ENCODE assay signal across 16 cellular contexts in genomic region chr16:47386201-47386718, GRCh38.
DNase-seq lines count a peak whose midpoint lies in the region; ATAC-seq, FAIRE-seq and TF ChIP-seq lines count a peak whose summit lies in the region.
"Had no signal": no experiment of that assay in that cellular context is flagged by ENCODE, and none has a peak within 500 bp of the region (broad histone marks: within the 10 kb centered on the region; RNA-seq: fewer than 3 reads in every experiment).

No MANE protein-coding gene starts in this region.

- no TSS peak for BruUV-seq in HepG2 (replicated peaks; lab: Mats Ljungman, UMichigan)

- ATAC-seq in HepG2 (peak; percentile 39), right lobe of liver (no peak), GM18858 (IDR thresholded peaks at IDR 0.05; ENCODE audit: unreplicated experiment) (no peak)
- ATAC-seq in stimulated activated effector memory CD8-positive, alpha-beta T cell treated with anti-CD3 and anti-CD28 coated beads, Interleukin-12 subunit alpha, Interleukin-12 subunit beta, amount 100 ng/mL, for 72 hours, result no peak

- H3K9ac ChIP-seq in HepG2 (ENCODE audit: insufficient read depth, low read depth, low read length), result no peak overlapping the region
- H3K9ac ChIP-seq: BLaER1 had no signal

- WGBS in HepG2 (ENCODE audit: low lambda C conversion rate), result over 99% methylated on average over 5 of the region's 5 CpGs
- 96% methylated on average over 4 of the region's 5 CpGs for WGBS in right lobe of liver (ENCODE audit: insufficient coverage, low coverage, low lambda C conversion rate, missing lambda C conversion rate)
- 87% methylated on average over 3 of the region's 5 CpGs; no CpG with 5 or more reads in 1 of the 2 experiments for WGBS in mesodermal cell (ENCODE audit: insufficient coverage in 2 of 2), 2 experiments

- H2AFZ ChIP-seq in HepG2 (ENCODE audit: low read length), result no peak overlapping the region

- H3K79me2 ChIP-seq in HepG2 (ENCODE audit: insufficient read depth, low read length), result no peaks in the 10 kb centered on the region

- no peak for FAIRE-seq in HepG2 (lab: Jason Lieb, UNC)
- FAIRE-seq: H54 had no signal

- TF ChIP-seq EP300 in HepG2 (IDR thresholded peaks at IDR 0.05; ENCODE audit: low read depth in 2 of 2, low read length in 2 of 2), result no peak
- no peak for TF ChIP-seq EP300 in HepG2 (CRISPR knock-in tag; IDR thresholded peaks at IDR 0.05; ENCODE audit: borderline replicate concordance)

- H3K36me3 Mint-ChIP-seq in chondrocyte (ENCODE audit: low read depth), result peaks cover 3% of the 10 kb centered on the region
- no peaks in the 10 kb centered on the region for H3K36me3 Mint-ChIP-seq in stimulated activated effector memory CD8-positive, alpha-beta T cell treated with anti-CD3 and anti-CD28 coated beads, Interleukin-12 subunit alpha, Interleukin-12 subunit beta, amount 100 ng/mL, for 72 hours

- H3K9me3 Mint-ChIP-seq in chondrocyte (ENCODE audit: low read depth), result no peaks in the 10 kb centered on the region
- no peaks in the 10 kb centered on the region for H3K9me3 Mint-ChIP-seq in stimulated activated effector memory CD8-positive, alpha-beta T cell treated with anti-CD3 and anti-CD28 coated beads, Interleukin-12 subunit alpha, Interleukin-12 subunit beta, amount 100 ng/mL, for 72 hours
- H3K9me3 Mint-ChIP-seq: CD8-positive, alpha-beta memory T cell had no signal

- no peaks in the 10 kb centered on the region for H3K27me3 Mint-ChIP-seq in chondrocyte (ENCODE audit: low read depth)
- H3K27me3 Mint-ChIP-seq: CD8-positive, alpha-beta memory T cell had no signal

- H3K27ac Mint-ChIP-seq in chondrocyte (ENCODE audit: unreplicated experiment), result peak overlapping the region; percentile 32
- H3K27ac Mint-ChIP-seq in stimulated activated effector memory CD8-positive, alpha-beta T cell treated with anti-CD3 and anti-CD28 coated beads, Interleukin-12 subunit alpha, Interleukin-12 subunit beta, amount 100 ng/mL, for 72 hours, result peak overlapping the region; percentile 71

- no peak for TF ChIP-seq RAD21 in HepG2 (CRISPR knock-in tag; IDR thresholded peaks at IDR 0.05)

- no peaks in the 10 kb centered on the region for H3K9me3 ChIP-seq in HepG2 (ENCODE audit: low read length)
- H3K9me3 ChIP-seq in right lobe of liver, result no peaks in the 10 kb centered on the region
- H3K9me3 ChIP-seq in mesodermal cell (ENCODE audit: control insufficient read depth, low read length), result no peaks in the 10 kb centered on the region
- H3K9me3 ChIP-seq: BLaER1, Caco-2 had no signal

- H3K36me3 ChIP-seq in HepG2 (replicated peaks in 1 of 2; ENCODE audit: control insufficient read depth in 1 of 2, insufficient read depth in 2 of 2, low read length in 2 of 2), result 0 out of 5 replicates have a peak, but pooled peaks cover 0 to 2% of the 10 kb centered on the region in 2 experiments
- H3K36me3 ChIP-seq in right lobe of liver, result no peaks in the 10 kb centered on the region
- no peaks in the 10 kb centered on the region for H3K36me3 ChIP-seq in mesodermal cell (ENCODE audit: control insufficient read depth, insufficient read depth, low read length)

- TF ChIP-seq CTCF in HepG2 (CRISPR knock-in tag; IDR thresholded peaks at IDR 0.05) (no peak), right lobe of liver (IDR thresholded peaks at IDR 0.05) (no peak), chondrocyte (IDR thresholded peaks at IDR 0.05) (no peak)

- peaks cover 25% of the 10 kb centered on the region for H3K4me1 ChIP-seq in HepG2 (ENCODE audit: insufficient read depth, low read length)
- no peaks in the 10 kb centered on the region for H3K4me1 ChIP-seq in right lobe of liver
- H3K4me1 ChIP-seq in mesodermal cell (ENCODE audit: control insufficient read depth, insufficient read depth, low read length, poor library complexity, severe bottlenecking), result peaks cover 17% of the 10 kb centered on the region
- H3K4me1 ChIP-seq: BLaER1, Caco-2 had no signal

- H3K27me3 ChIP-seq in HepG2 (ENCODE audit: control insufficient read depth in 1 of 2, insufficient read depth in 2 of 2, low read length in 2 of 2), result no peaks in the 10 kb centered on the region
- no peaks in the 10 kb centered on the region for H3K27me3 ChIP-seq in right lobe of liver
- H3K27me3 ChIP-seq: BLaER1 had no signal

- H3K4me3 ChIP-seq in HepG2 (replicated peaks in 1 of 3; ENCODE audit: insufficient read depth in 1 of 3, low read depth in 2 of 3, low read length in 3 of 3) (no peak overlapping the region), right lobe of liver (no peak overlapping the region), mesodermal cell (ENCODE audit: extremely low read depth, insufficient read depth, low read length, poor library complexity, severe bottlenecking) (no peak overlapping the region)
- H3K4me3 ChIP-seq: BLaER1 had no signal

- H3K4me2 ChIP-seq in HepG2 (ENCODE audit: low read depth, low read length), result no peak overlapping the region
- H3K4me2 ChIP-seq: BLaER1 had no signal

- H3K27ac ChIP-seq in HepG2 (ENCODE audit: extremely low read length, insufficient read depth, low read length) (no peak overlapping the region), right lobe of liver (no peak overlapping the region), mesodermal cell (ENCODE audit: low read depth, low read length, severe bottlenecking) (peak overlapping the region; percentile 30)
- H3K27ac ChIP-seq: BLaER1 had no signal

- DNase-seq in HepG2 (ENCODE audit: low spot score), result no peak
- no peak for DNase-seq in right lobe of liver
- no peak for DNase-seq in chondrocyte (ENCODE audit: low spot score)
- DNase-seq in stimulated activated effector memory CD8-positive, alpha-beta T cell treated with anti-CD3 and anti-CD28 coated beads, Interleukin-12 subunit alpha, Interleukin-12 subunit beta, amount 100 ng/mL, for 72 hours (ENCODE audit: low spot score in 2 of 2), result no peak
- no peak for DNase-seq in pons (ENCODE audit: low spot score)
- DNase-seq in stimulated activated CD4-positive, alpha-beta T cell treated with anti-CD3 and anti-CD28 coated beads, Interleukin-12 subunit alpha, Interleukin-12 subunit beta, amount 100 ng/mL, for 4 hours, result no peak
- DNase-seq: 8988T; AML-193; Caco-2; CD8-positive, alpha-beta memory T cell; DND-41; GF-D8 had no signal

- intact Hi-C loops in HepG2 (cut with micrococcal nuclease; ENCODE audit: unreplicated experiment), result no loop called here
- intact Hi-C loops in right lobe of liver (cut with DNase I), result no loop called here

- in situ Hi-C loops in HepG2 (cut with HindIII; ENCODE audit: extremely low pct_ligation_motif_present, low pct_unique_long_range_greater_than_20kb), result no loop called here

- H3K4me1 Mint-ChIP-seq in chondrocyte (ENCODE audit: low read depth), result peaks cover 5% of the 10 kb centered on the region
- peaks cover 7% of the 10 kb centered on the region for H3K4me1 Mint-ChIP-seq in stimulated activated effector memory CD8-positive, alpha-beta T cell treated with anti-CD3 and anti-CD28 coated beads, Interleukin-12 subunit alpha, Interleukin-12 subunit beta, amount 100 ng/mL, for 72 hours

- H3K4me3 Mint-ChIP-seq in chondrocyte (ENCODE audit: unreplicated experiment), result no peak overlapping the region
- H3K4me3 Mint-ChIP-seq in stimulated activated effector memory CD8-positive, alpha-beta T cell treated with anti-CD3 and anti-CD28 coated beads, Interleukin-12 subunit alpha, Interleukin-12 subunit beta, amount 100 ng/mL, for 72 hours, result no peak overlapping the region
- H3K4me3 Mint-ChIP-seq: CD8-positive, alpha-beta memory T cell had no signal

- no peak for TF ChIP-seq POLR2A in HepG2 (IDR thresholded peaks at IDR 0.05; ENCODE audit: insufficient read depth in 1 of 2, low read depth in 2 of 2, low read length in 2 of 2)
- TF ChIP-seq POLR2A in right lobe of liver (IDR thresholded peaks at IDR 0.05), result no peak

- POLR2A ChIA-PET in HepG2 (lab: Yijun Ruan, JAX), result no interaction called here

- no peaks in the 10 kb centered on the region for H4K20me1 ChIP-seq in HepG2 (ENCODE audit: insufficient read depth, low read length)
- H4K20me1 ChIP-seq: BLaER1 had no signal

- CTCF ChIA-PET in HepG2 (lab: Yijun Ruan, JAX; ENCODE audit: low intra/inter-chr PET ratio, low total read pairs), result no interaction called here

TF ChIP-seq in HepG2, 621 proteins besides CTCF, POLR2A, EP300 and RAD21 (continues in another document):
- TF ChIP-seq ZSCAN5A (CRISPR knock-in tag; IDR thresholded peaks at IDR 0.05; ENCODE audit: borderline replicate concordance) (no peak), ZNF800 (CRISPR knock-in tag; IDR thresholded peaks at IDR 0.05) (no peak)
